1 cellular context compared by ENCODE assay signal in the genomic region with DNA sequence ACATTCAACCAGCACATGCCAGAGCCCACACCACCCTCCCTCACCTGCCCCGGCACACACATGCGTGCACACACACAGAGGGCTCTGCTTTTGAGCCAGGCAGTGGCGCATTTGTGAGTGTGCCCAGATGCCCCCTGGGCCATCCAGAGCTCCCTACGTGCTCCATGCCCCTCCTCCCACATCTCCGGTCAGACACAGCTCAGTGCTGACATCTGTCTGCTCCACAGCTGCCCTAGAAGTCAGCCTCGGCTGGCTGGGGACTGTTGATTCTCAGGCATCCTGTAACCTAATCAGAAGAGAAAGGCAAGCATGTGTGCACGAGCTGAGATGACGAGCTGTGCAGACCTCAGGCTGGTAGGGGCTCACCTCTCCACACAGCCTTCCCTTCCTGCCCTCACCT.
TF ChIP-seq lines count a peak whose summit lies in the region.

No MANE protein-coding gene starts in this region.

TF ChIP-seq in SK-N-SH, 30 proteins besides CTCF, POLR2A, EP300 and RAD21 (continued from another document):
- TF ChIP-seq, protein P1, sequence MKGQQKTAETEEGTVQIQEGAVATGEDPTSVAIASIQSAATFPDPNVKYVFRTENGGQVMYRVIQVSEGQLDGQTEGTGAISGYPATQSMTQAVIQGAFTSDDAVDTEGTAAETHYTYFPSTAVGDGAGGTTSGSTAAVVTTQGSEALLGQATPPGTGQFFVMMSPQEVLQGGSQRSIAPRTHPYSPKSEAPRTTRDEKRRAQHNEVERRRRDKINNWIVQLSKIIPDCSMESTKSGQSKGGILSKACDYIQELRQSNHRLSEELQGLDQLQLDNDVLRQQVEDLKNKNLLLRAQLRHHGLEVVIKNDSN (IDR thresholded peaks at IDR 0.05; ENCODE audit: borderline replicate concordance, low read depth), result no peak
- TF ChIP-seq, protein P2, sequence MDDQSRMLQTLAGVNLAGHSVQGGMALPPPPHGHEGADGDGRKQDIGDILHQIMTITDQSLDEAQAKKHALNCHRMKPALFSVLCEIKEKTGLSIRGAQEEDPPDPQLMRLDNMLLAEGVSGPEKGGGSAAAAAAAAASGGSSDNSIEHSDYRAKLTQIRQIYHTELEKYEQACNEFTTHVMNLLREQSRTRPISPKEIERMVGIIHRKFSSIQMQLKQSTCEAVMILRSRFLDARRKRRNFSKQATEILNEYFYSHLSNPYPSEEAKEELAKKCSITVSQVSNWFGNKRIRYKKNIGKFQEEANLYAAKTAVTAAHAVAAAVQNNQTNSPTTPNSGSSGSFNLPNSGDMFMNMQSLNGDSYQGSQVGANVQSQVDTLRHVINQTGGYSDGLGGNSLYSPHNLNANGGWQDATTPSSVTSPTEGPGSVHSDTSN (IDR thresholded peaks at IDR 0.05), result peak; percentile 73
- peak; percentile 88 for TF ChIP-seq POLR2AphosphoS5 (IDR thresholded peaks at IDR 0.05; ENCODE audit: low read depth, low read length)
- TF ChIP-seq FOSL2 (IDR thresholded peaks at IDR 0.05; ENCODE audit: borderline replicate concordance, low read depth), result no peak
- TF ChIP-seq MXI1 (IDR thresholded peaks at IDR 0.05; ENCODE audit: low read depth, low read length), result peak; percentile 89
- TF ChIP-seq, protein P3, sequence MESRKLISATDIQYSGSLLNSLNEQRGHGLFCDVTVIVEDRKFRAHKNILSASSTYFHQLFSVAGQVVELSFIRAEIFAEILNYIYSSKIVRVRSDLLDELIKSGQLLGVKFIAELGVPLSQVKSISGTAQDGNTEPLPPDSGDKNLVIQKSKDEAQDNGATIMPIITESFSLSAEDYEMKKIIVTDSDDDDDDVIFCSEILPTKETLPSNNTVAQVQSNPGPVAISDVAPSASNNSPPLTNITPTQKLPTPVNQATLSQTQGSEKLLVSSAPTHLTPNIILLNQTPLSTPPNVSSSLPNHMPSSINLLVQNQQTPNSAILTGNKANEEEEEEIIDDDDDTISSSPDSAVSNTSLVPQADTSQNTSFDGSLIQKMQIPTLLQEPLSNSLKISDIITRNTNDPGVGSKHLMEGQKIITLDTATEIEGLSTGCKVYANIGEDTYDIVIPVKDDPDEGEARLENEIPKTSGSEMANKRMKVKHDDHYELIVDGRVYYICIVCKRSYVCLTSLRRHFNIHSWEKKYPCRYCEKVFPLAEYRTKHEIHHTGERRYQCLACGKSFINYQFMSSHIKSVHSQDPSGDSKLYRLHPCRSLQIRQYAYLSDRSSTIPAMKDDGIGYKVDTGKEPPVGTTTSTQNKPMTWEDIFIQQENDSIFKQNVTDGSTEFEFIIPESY (IDR thresholded peaks at IDR 0.05; ENCODE audit: borderline replicate concordance, low read depth), result no peak
- TF ChIP-seq, protein P4, sequence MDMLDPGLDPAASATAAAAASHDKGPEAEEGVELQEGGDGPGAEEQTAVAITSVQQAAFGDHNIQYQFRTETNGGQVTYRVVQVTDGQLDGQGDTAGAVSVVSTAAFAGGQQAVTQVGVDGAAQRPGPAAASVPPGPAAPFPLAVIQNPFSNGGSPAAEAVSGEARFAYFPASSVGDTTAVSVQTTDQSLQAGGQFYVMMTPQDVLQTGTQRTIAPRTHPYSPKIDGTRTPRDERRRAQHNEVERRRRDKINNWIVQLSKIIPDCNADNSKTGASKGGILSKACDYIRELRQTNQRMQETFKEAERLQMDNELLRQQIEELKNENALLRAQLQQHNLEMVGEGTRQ (IDR thresholded peaks at IDR 0.05; ENCODE audit: borderline replicate concordance, low read depth, low read length), result no peak
- TF ChIP-seq FOXM1 (IDR thresholded peaks at IDR 0.05; ENCODE audit: low read depth), result no peak
- no peak for TF ChIP-seq ELF1 (IDR thresholded peaks at IDR 0.05)
- TF ChIP-seq TEAD4 (IDR thresholded peaks at IDR 0.05; ENCODE audit: borderline replicate concordance, insufficient read depth), result no peak
